ENCODE assay signal across 8 cellular contexts in the genomic region with DNA sequence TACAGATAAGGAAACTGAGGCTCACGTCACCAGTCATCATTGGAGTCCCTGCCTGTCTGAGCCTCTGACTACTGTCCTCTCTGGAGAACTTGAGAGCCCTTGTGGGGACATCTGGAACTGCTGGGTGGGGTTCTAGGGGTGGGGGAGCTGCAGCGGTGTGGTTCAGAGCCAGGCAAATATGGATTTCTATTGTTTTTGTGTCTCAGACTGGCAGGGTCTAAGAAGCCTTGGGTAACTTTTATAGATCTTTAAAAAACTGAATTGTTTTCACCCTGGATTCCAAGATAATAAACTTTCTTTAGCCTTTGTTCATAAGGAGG. TPM values are rescaled to one million over a fixed set of nuclear protein-coding genes. Genes with fewer than 3 reads are reported as not detected.
A peak's percentile ranks its signal among the peaks of the same experiment; 100 is the strongest.
DNase-seq lines count a peak whose midpoint lies in the region; ATAC-seq and TF ChIP-seq lines count a peak whose summit lies in the region.

No MANE protein-coding gene starts in this region.

- in situ Hi-C loops in GM13976 (cut with MboI; ENCODE audit: low sequenced_read_pairs, unreplicated experiment), result loop anchor here (5.0 kb wide), 1 partner anchor 43 kb away; no protein-coding TSS in a partner anchor

- H3K4me3 ChIP-seq in AG09309 (ENCODE audit: control insufficient read depth, low read depth, low read length) (no peak overlapping the region), esophagus (ENCODE audit: low read depth in 1 of 2, low read length in 2 of 2) (no peak overlapping the region), sigmoid colon (no peak overlapping the region)
- no peak overlapping the region for H3K4me3 ChIP-seq in effector memory CD4-positive, alpha-beta T cell (ENCODE audit: insufficient read depth, low read depth, low read length, poor library complexity, severe bottlenecking)

- no peak for DNase-seq in AG09309 (ENCODE audit: low read depth)
- DNase-seq in GM13976 (ENCODE audit: low spot score), result peak; percentile 52
- DNase-seq in sigmoid colon, result no peak
- no peak for DNase-seq in NCI-H128 (lab: John Stamatoyannopoulos, UW; ENCODE audit: unreplicated experiment)
- no peak for DNase-seq in effector memory CD4-positive, alpha-beta T cell

- intact Hi-C loops in sigmoid colon (cut with DNase I), result no loop called here

- no peak for TF ChIP-seq EP300 in sigmoid colon (IDR thresholded peaks at IDR 0.05)

- no peaks in the 10 kb centered on the region for H3K36me3 ChIP-seq in esophagus (ENCODE audit: control insufficient read depth in 2 of 2, insufficient read depth in 2 of 2, low read length in 1 of 2)
- H3K36me3 ChIP-seq in sigmoid colon, result no peaks in the 10 kb centered on the region
- H3K36me3 ChIP-seq in effector memory CD4-positive, alpha-beta T cell (ENCODE audit: control insufficient read depth, insufficient read depth, low read length), result no peaks in the 10 kb centered on the region

- TF ChIP-seq CTCF in AG09309 (IDR thresholded peaks at IDR 0.05; ENCODE audit: control insufficient read depth, insufficient read depth, low read depth, low read length, missing control alignments), result peak; percentile 46
- no peak for TF ChIP-seq CTCF in GM13976 (IDR thresholded peaks at IDR 0.05; ENCODE audit: borderline replicate concordance, control extremely low read depth, extremely low read depth, insufficient read depth, missing control alignments)
- peak in 2 of 4 experiments; percentile 24 to 38 for TF ChIP-seq CTCF in sigmoid colon (IDR thresholded peaks at IDR 0.05)

- 73 to 90% methylated on average over 2 of the region's 2 CpGs for WGBS in esophagus, 2 donors
- 45 to 72% methylated on average over 2 of the region's 2 CpGs for WGBS in sigmoid colon, 2 donors

- no peaks in the 10 kb centered on the region for H3K9me3 ChIP-seq in esophagus (ENCODE audit: control insufficient read depth in 2 of 2, insufficient read depth in 1 of 2, low read depth in 1 of 2, low read length in 1 of 2)
- no peaks in the 10 kb centered on the region for H3K9me3 ChIP-seq in sigmoid colon
- no peaks in the 10 kb centered on the region for H3K9me3 ChIP-seq in effector memory CD4-positive, alpha-beta T cell (ENCODE audit: control insufficient read depth, low read length)

- peak; percentile 56 for ATAC-seq in SK-N-SH treated with all-trans-retinoic acid at 6 μM for 48 hours
- no peak for ATAC-seq in HG03039 (IDR thresholded peaks at IDR 0.05; ENCODE audit: unreplicated experiment)

- H3K4me1 ChIP-seq in esophagus (ENCODE audit: control insufficient read depth in 2 of 2, insufficient read depth in 2 of 2, low read length in 1 of 2) (peaks cover 3 to 23% of the 10 kb centered on the region in 2 donors), sigmoid colon (peaks cover 0 to 19% (median 16%) of the 10 kb centered on the region in 4 donors)
- peaks cover 9% of the 10 kb centered on the region for H3K4me1 ChIP-seq in effector memory CD4-positive, alpha-beta T cell (ENCODE audit: control insufficient read depth, insufficient read depth, low read length, poor library complexity, severe bottlenecking)

- H3K27me3 ChIP-seq in esophagus (ENCODE audit: control insufficient read depth in 1 of 2, insufficient read depth in 2 of 2, low read length in 2 of 2), result no peaks in the 10 kb centered on the region
- no peaks in the 10 kb centered on the region for H3K27me3 ChIP-seq in sigmoid colon
- no peaks in the 10 kb centered on the region for H3K27me3 ChIP-seq in effector memory CD4-positive, alpha-beta T cell (replicated peaks; ENCODE audit: control insufficient read depth, insufficient read depth, low read length, poor library complexity, severe bottlenecking)

- TF ChIP-seq POLR2A in sigmoid colon (IDR thresholded peaks at IDR 0.05), result no peak

- H3K27ac ChIP-seq in esophagus (ENCODE audit: low read depth in 2 of 2, low read length in 1 of 2) (peak overlapping the region; percentile 86 to 92), sigmoid colon (peak overlapping the region; percentile 20 to 63 (median 22))
- no peak overlapping the region for H3K27ac ChIP-seq in effector memory CD4-positive, alpha-beta T cell (ENCODE audit: insufficient read depth, low read length, poor library complexity, severe bottlenecking)

TF ChIP-seq in SK-N-SH treated with all-trans-retinoic acid at 6 μM for 48 hours, 23 proteins besides CTCF, POLR2A, EP300 and RAD21:
- TF ChIP-seq TOX (CRISPR knock-in tag; IDR thresholded peaks at IDR 0.05; ENCODE audit: borderline replicate concordance), result no peak
- TF ChIP-seq, protein P1, sequence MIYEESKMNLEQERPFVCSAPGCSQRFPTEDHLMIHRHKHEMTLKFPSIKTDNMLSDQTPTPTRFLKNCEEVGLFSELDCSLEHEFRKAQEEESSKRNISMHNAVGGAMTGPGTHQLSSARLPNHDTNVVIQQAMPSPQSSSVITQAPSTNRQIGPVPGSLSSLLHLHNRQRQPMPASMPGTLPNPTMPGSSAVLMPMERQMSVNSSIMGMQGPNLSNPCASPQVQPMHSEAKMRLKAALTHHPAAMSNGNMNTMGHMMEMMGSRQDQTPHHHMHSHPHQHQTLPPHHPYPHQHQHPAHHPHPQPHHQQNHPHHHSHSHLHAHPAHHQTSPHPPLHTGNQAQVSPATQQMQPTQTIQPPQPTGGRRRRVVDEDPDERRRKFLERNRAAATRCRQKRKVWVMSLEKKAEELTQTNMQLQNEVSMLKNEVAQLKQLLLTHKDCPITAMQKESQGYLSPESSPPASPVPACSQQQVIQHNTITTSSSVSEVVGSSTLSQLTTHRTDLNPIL (CRISPR knock-in tag; IDR thresholded peaks at IDR 0.05; ENCODE audit: low read depth), result no peak
- TF ChIP-seq ESRRG (CRISPR knock-in tag; IDR thresholded peaks at IDR 0.05), result no peak
- no peak for TF ChIP-seq PPARA (CRISPR knock-in tag; IDR thresholded peaks at IDR 0.05; ENCODE audit: borderline replicate concordance)
- no peak for TF ChIP-seq ARNTL (CRISPR knock-in tag; IDR thresholded peaks at IDR 0.05; ENCODE audit: borderline replicate concordance, low read depth)
- no peak for TF ChIP-seq CSDC2 (CRISPR knock-in tag; IDR thresholded peaks at IDR 0.05)
- TF ChIP-seq BACH2 (CRISPR knock-in tag; IDR thresholded peaks at IDR 0.05; ENCODE audit: borderline replicate concordance), result no peak
- no peak for TF ChIP-seq ZFP3 (CRISPR knock-in tag; IDR thresholded peaks at IDR 0.05)
- no peak for TF ChIP-seq ZC3H10 (CRISPR knock-in tag; IDR thresholded peaks at IDR 0.05)
- no peak for TF ChIP-seq ZNF8 (CRISPR knock-in tag; IDR thresholded peaks at IDR 0.05)
- TF ChIP-seq RARB (CRISPR knock-in tag; IDR thresholded peaks at IDR 0.05), result no peak
- TF ChIP-seq GLIS3 (CRISPR knock-in tag; IDR thresholded peaks at IDR 0.05), result no peak
- TF ChIP-seq, protein P2, sequence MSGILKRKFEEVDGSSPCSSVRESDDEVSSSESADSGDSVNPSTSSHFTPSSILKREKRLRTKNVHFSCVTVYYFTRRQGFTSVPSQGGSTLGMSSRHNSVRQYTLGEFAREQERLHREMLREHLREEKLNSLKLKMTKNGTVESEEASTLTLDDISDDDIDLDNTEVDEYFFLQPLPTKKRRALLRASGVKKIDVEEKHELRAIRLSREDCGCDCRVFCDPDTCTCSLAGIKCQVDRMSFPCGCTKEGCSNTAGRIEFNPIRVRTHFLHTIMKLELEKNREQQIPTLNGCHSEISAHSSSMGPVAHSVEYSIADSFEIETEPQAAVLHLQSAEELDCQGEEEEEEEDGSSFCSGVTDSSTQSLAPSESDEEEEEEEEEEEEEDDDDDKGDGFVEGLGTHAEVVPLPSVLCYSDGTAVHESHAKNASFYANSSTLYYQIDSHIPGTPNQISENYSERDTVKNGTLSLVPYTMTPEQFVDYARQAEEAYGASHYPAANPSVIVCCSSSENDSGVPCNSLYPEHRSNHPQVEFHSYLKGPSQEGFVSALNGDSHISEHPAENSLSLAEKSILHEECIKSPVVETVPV (CRISPR knock-in tag; IDR thresholded peaks at IDR 0.05), result no peak
- TF ChIP-seq, protein P3, sequence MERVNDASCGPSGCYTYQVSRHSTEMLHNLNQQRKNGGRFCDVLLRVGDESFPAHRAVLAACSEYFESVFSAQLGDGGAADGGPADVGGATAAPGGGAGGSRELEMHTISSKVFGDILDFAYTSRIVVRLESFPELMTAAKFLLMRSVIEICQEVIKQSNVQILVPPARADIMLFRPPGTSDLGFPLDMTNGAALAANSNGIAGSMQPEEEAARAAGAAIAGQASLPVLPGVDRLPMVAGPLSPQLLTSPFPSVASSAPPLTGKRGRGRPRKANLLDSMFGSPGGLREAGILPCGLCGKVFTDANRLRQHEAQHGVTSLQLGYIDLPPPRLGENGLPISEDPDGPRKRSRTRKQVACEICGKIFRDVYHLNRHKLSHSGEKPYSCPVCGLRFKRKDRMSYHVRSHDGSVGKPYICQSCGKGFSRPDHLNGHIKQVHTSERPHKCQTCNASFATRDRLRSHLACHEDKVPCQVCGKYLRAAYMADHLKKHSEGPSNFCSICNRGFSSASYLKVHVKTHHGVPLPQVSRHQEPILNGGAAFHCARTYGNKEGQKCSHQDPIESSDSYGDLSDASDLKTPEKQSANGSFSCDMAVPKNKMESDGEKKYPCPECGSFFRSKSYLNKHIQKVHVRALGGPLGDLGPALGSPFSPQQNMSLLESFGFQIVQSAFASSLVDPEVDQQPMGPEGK (CRISPR knock-in tag; IDR thresholded peaks at IDR 0.05; ENCODE audit: borderline replicate concordance), result no peak

RNA-seq across cellular contexts. Expression of a gene that starts 46.9 kb away (rescaled TPM):
- polyA plus RNA-seq in esophagus (10 to 100 TPM; 16.7 to 27.2 TPM), sigmoid colon (10 to 100 TPM in 2 of 3 donors, 1 to 10 TPM in 1; 9.6 to 11.7 (median 10.9) TPM)
- 10 to 100 TPM in 1 of 4 donors, 1 to 10 TPM in 3; 7.7 to 11.5 (median 8.5) TPM for total RNA-seq in sigmoid colon
